In genomic region chr17:69501591-69502468, GRCh38 we compare ENCODE assay signal across 9 cellular contexts.
DNase-seq lines count a peak whose midpoint lies in the region; ATAC-seq lines count a peak whose summit lies in the region.
"Had no signal": no experiment of that assay in that cellular context is flagged by ENCODE, and none has a peak within 500 bp of the region (broad histone marks: within the 10 kb centered on the region; RNA-seq: fewer than 3 reads in every experiment).

No MANE protein-coding gene starts in this region.

- CTCF ChIA-PET in activated naive CD4-positive, alpha-beta T cell treated with anti-CD3 and anti-CD28 coated beads for 36 hours (lab: Charles Lee), result interaction anchor here (0.7 to 1.8 kb wide), 9 partner anchors 10 to 375 kb away, joined by 3 to 5 read pairs (median 3); no protein-coding TSS in a partner anchor

- no peaks in the 10 kb centered on the region for H3K9me3 Mint-ChIP-seq in activated naive CD4-positive, alpha-beta T cell treated with anti-CD3 and anti-CD28 coated beads for 36 hours
- H3K9me3 Mint-ChIP-seq in activated naive CD4-positive, alpha-beta T cell treated with anti-CD3 and anti-CD28 coated beads, Interleukin-2, amount 50 U/mL, for 72 hours, result no peaks in the 10 kb centered on the region
- H3K9me3 Mint-ChIP-seq: central memory CD8-positive, alpha-beta T cell had no signal

- no peak for ATAC-seq in activated naive CD4-positive, alpha-beta T cell treated with anti-CD3 and anti-CD28 coated beads, Interleukin-2, amount 50 U/mL, for 72 hours
- ATAC-seq in GM18870 (IDR thresholded peaks at IDR 0.05; ENCODE audit: unreplicated experiment) (no peak), HG03565 (IDR thresholded peaks at IDR 0.05; ENCODE audit: unreplicated experiment) (no peak)

- H3K36me3 Mint-ChIP-seq in activated naive CD4-positive, alpha-beta T cell treated with anti-CD3 and anti-CD28 coated beads for 36 hours (ENCODE audit: low read depth), result no peaks in the 10 kb centered on the region
- H3K36me3 Mint-ChIP-seq in activated naive CD4-positive, alpha-beta T cell treated with anti-CD3 and anti-CD28 coated beads, Interleukin-2, amount 50 U/mL, for 72 hours, result peaks cover 0 to 5% of the 10 kb centered on the region in 2 donors

- intact Hi-C loops in activated naive CD4-positive, alpha-beta T cell treated with anti-CD3 and anti-CD28 coated beads for 36 hours (cut with micrococcal nuclease), result loop anchor here (5.0 to 10.0 kb wide), 2 partner anchors 55 to 87 kb away; partner anchors contain the start of gene MAP2K6

- peak overlapping the region; percentile 31 for H3K4me3 Mint-ChIP-seq in activated naive CD4-positive, alpha-beta T cell treated with anti-CD3 and anti-CD28 coated beads for 36 hours
- H3K4me3 Mint-ChIP-seq: central memory CD8-positive, alpha-beta T cell had no signal

- H3K4me1 Mint-ChIP-seq in activated naive CD4-positive, alpha-beta T cell treated with anti-CD3 and anti-CD28 coated beads for 36 hours (ENCODE audit: low read depth), result peaks cover 24% of the 10 kb centered on the region

- H3K27ac ChIP-seq in caudate nucleus (ENCODE audit: low read depth, low read length), result peak overlapping the region; percentile 28

- DNase-seq in activated naive CD4-positive, alpha-beta T cell treated with anti-CD3 and anti-CD28 coated beads for 36 hours, result peak; percentile 26
- no peak for DNase-seq in activated naive CD4-positive, alpha-beta T cell treated with anti-CD3 and anti-CD28 coated beads, Interleukin-2, amount 50 U/mL, for 72 hours (ENCODE audit: low spot score in 2 of 2)
- peak; percentile 86 for DNase-seq in NCI-H2107 treated with DMSO at 0.1 percent for 48 hours (lab: John Stamatoyannopoulos, UW; ENCODE audit: unreplicated experiment)
- DNase-seq in caudate nucleus (lab: John Stamatoyannopoulos, UW), result peak in 13 of 61 donors; percentile 1 to 64 (median 11)
- DNase-seq in left kidney (ENCODE audit: low read depth, low spot score), result peak; percentile 90
- DNase-seq in stromal cell of bone marrow (ENCODE audit: low read depth), result peak; percentile 31

- H3K27me3 Mint-ChIP-seq in activated naive CD4-positive, alpha-beta T cell treated with anti-CD3 and anti-CD28 coated beads for 36 hours (ENCODE audit: low read depth), result no peaks in the 10 kb centered on the region
- H3K27me3 Mint-ChIP-seq: central memory CD8-positive, alpha-beta T cell had no signal

- H3K27ac Mint-ChIP-seq in activated naive CD4-positive, alpha-beta T cell treated with anti-CD3 and anti-CD28 coated beads for 36 hours, result no peak overlapping the region
- no peak overlapping the region for H3K27ac Mint-ChIP-seq in activated naive CD4-positive, alpha-beta T cell treated with anti-CD3 and anti-CD28 coated beads, Interleukin-2, amount 50 U/mL, for 72 hours

Comparison
In these comparisons a context has a peak if more than half of its experiments do, and no peak if none do; other contexts are left out.
1. DNase-seq: peak in activated naive CD4-positive, alpha-beta T cell treated with anti-CD3 and anti-CD28 coated beads for 36 hours (single experiment), NCI-H2107 treated with DMSO at 0.1 percent for 48 hours (single experiment), left kidney (single experiment) and stromal cell of bone marrow (single experiment); none in activated naive CD4-positive, alpha-beta T cell treated with anti-CD3 and anti-CD28 coated beads, Interleukin-2, amount 50 U/mL, for 72 hours (0 of 2).